Comparison of ENCODE assay signal across 23 cellular contexts in the genomic region with DNA sequence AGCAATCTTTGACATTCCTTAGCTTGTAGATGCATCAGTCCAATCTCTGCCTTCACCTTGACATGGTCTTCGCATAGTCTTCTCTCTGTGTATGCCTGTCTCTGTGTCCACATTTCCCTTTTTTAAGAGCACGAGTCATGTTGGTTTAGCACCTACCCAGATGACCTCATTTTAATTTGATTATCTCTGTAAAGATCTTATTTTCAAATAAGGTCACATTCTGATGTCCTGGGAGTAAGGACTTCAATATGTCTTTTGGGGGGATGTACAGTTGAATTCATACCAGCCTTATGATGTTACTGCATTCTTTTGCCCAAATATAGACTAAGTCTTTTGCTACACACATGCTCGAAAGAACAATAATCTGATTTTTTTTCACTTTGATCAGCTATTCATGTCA. TPM values are rescaled to one million over a fixed set of nuclear protein-coding genes. Genes with fewer than 3 reads are reported as not detected.
A peak's percentile ranks its signal among the peaks of the same experiment; 100 is the strongest.
DNase-seq lines count a peak whose midpoint lies in the region; ATAC-seq and TF ChIP-seq lines count a peak whose summit lies in the region.
"Had no signal": no experiment of that assay in that cellular context is flagged by ENCODE, and none has a peak within 500 bp of the region (broad histone marks: within the 10 kb centered on the region; RNA-seq: fewer than 3 reads in every experiment).

No MANE protein-coding gene starts in this region.

- no peaks in the 10 kb centered on the region for H3K27me3 ChIP-seq in CD4-positive, alpha-beta T cell (ENCODE audit: control insufficient read depth, insufficient read depth, low read length)
- H3K27me3 ChIP-seq in SK-N-SH (ENCODE audit: insufficient read depth) (no peaks in the 10 kb centered on the region), BE2C (no peaks in the 10 kb centered on the region)
- H3K27me3 ChIP-seq: vagina had no signal

- no peak overlapping the region for H3K4me3 Mint-ChIP-seq in CD4-positive, alpha-beta T cell
- H3K4me3 Mint-ChIP-seq: CD4-positive, CD25-positive, alpha-beta regulatory T cell; stimulated activated naive CD8-positive, alpha-beta T cell treated with anti-CD3 and anti-CD28 coated beads, Interleukin-15, Interleukin-2, amounts not matched to agents 100 ng/mL and 50 ng/mL, for 24 hours had no signal

- POLR2A ChIA-PET in CD4-positive, alpha-beta T cell (lab: Charles Lee) = no interaction called here
- POLR2A ChIA-PET in SK-N-SH (lab: Yijun Ruan, JAX) = no interaction called here

- no peaks in the 10 kb centered on the region for H3K9me2 ChIP-seq in SK-N-SH

- H4K20me1 ChIP-seq in SK-N-SH (ENCODE audit: insufficient read depth) = no peaks in the 10 kb centered on the region

- no peak for DNase-seq in CD4-positive, alpha-beta T cell
- peak; percentile 28 for DNase-seq in ELR (ENCODE audit: low read depth)
- DNase-seq in SK-N-SH = no peak
- peak; percentile 19 to 39 for DNase-seq in foreskin fibroblast
- DNase-seq in medulla oblongata (ENCODE audit: extremely low spot score) = no peak
- no peak for DNase-seq in BE2C
- no peak for DNase-seq in coronary artery (ENCODE audit: low spot score)
- DNase-seq: activated CD8-positive, alpha-beta memory T cell treated with anti-CD3 and anti-CD28 coated beads, Interleukin-2, amount 50 U/mL, for 4 hours; aorta; CD4-positive, CD25-positive, alpha-beta regulatory T cell; central memory CD4-positive, alpha-beta T cell; dermis blood vessel endothelial cell; mesenchymal stem cell; NCI-H146; NCI-H2107; sigmoid colon; T-helper 9 cell had no signal

- no peak overlapping the region for H3K27ac Mint-ChIP-seq in CD4-positive, alpha-beta T cell
- H3K27ac Mint-ChIP-seq: activated naive CD4-positive, alpha-beta T cell treated with anti-CD3 and anti-CD28 coated beads, Interleukin-2, amount 50 U/mL, for 72 hours; stimulated activated naive CD8-positive, alpha-beta T cell treated with anti-CD3 and anti-CD28 coated beads, Interleukin-15, Interleukin-2, amounts not matched to agents 100 ng/mL and 50 ng/mL, for 24 hours had no signal

- H3K27me3 Mint-ChIP-seq in CD4-positive, alpha-beta T cell = no peaks in the 10 kb centered on the region
- H3K27me3 Mint-ChIP-seq: CD4-positive, CD25-positive, alpha-beta regulatory T cell had no signal

- H3K4me3 ChIP-seq in SK-N-SH (ENCODE audit: low read depth in 2 of 2, low read length in 1 of 2) = no peak overlapping the region
- no peak overlapping the region for H3K4me3 ChIP-seq in foreskin fibroblast (ENCODE audit: low read depth in 1 of 2, low read length in 2 of 2)
- H3K4me3 ChIP-seq in BE2C (ENCODE audit: low read depth, low read length) = no peak overlapping the region
- no peak overlapping the region for H3K4me3 ChIP-seq in coronary artery
- H3K4me3 ChIP-seq: HAP-1, sigmoid colon, vagina had no signal

- 61% methylated on average over 3 of the region's 3 CpGs for WGBS in SK-N-SH (ENCODE audit: low lambda C conversion rate)

- H3K27ac ChIP-seq in CD4-positive, alpha-beta T cell (ENCODE audit: low read depth, low read length) = no peak overlapping the region
- H3K27ac ChIP-seq in SK-N-SH (ENCODE audit: low read depth in 2 of 2, low read length in 1 of 2) (0 out of 4 replicates have a peak overlapping the region, but pooled peaks of 1 of the 2 experiments have one; percentile 26), coronary artery (no peak overlapping the region)
- H3K27ac ChIP-seq: sigmoid colon, vagina had no signal

- no peak overlapping the region for H2AFZ ChIP-seq in SK-N-SH (ENCODE audit: low read depth)

- H3K79me2 ChIP-seq in SK-N-SH (ENCODE audit: insufficient read depth) = no peaks in the 10 kb centered on the region

- H3K36me3 ChIP-seq in SK-N-SH (replicated peaks in 1 of 2; ENCODE audit: control insufficient read depth in 1 of 2, insufficient read depth in 2 of 2, low read length in 1 of 2) (no peaks in the 10 kb centered on the region), BE2C (no peaks in the 10 kb centered on the region)
- H3K36me3 ChIP-seq: HAP-1, sigmoid colon, vagina had no signal

- H3K4me1 Mint-ChIP-seq in CD4-positive, alpha-beta T cell (ENCODE audit: low read depth) = peaks cover 8% of the 10 kb centered on the region

- no peak overlapping the region for H3K9ac ChIP-seq in SK-N-SH

- CTCF ChIA-PET in CD4-positive, alpha-beta T cell (lab: Charles Lee) = no interaction called here
- CTCF ChIA-PET in SK-N-SH (lab: Yijun Ruan, JAX) = interaction anchor here (0.6 to 1.2 kb wide), 2 partner anchors 26 to 1867 kb away, joined by 3 read pairs; no protein-coding TSS in a partner anchor

- no peak for TF ChIP-seq RAD21 in SK-N-SH (IDR thresholded peaks at IDR 0.05; ENCODE audit: low read length)

- H3K4me1 ChIP-seq in SK-N-SH (ENCODE audit: control insufficient read depth in 1 of 2, insufficient read depth in 2 of 2, low read depth in 1 of 2, low read length in 1 of 2) (peaks cover 3 to 7% of the 10 kb centered on the region in 2 experiments; a peak in 3 of 4 replicates), BE2C (no peaks in the 10 kb centered on the region)
- H3K4me1 ChIP-seq: HAP-1, sigmoid colon, vagina had no signal

- no peak for TF ChIP-seq EP300 in SK-N-SH (IDR thresholded peaks at IDR 0.05; ENCODE audit: borderline replicate concordance in 1 of 2, low read depth in 1 of 2, low read length in 1 of 2)

- no peaks in the 10 kb centered on the region for H3K36me3 Mint-ChIP-seq in CD4-positive, alpha-beta T cell (ENCODE audit: low read depth)
- H3K36me3 Mint-ChIP-seq: activated naive CD4-positive, alpha-beta T cell treated with anti-CD3 and anti-CD28 coated beads, Interleukin-2, amount 50 U/mL, for 72 hours; CD4-positive, CD25-positive, alpha-beta regulatory T cell had no signal

- H3K9me3 Mint-ChIP-seq in CD4-positive, alpha-beta T cell = no peaks in the 10 kb centered on the region
- H3K9me3 Mint-ChIP-seq: activated naive CD4-positive, alpha-beta T cell treated with anti-CD3 and anti-CD28 coated beads, Interleukin-2, amount 50 U/mL, for 72 hours; CD4-positive, CD25-positive, alpha-beta regulatory T cell; stimulated activated naive CD8-positive, alpha-beta T cell treated with anti-CD3 and anti-CD28 coated beads, Interleukin-15, Interleukin-2, amounts not matched to agents 100 ng/mL and 50 ng/mL, for 24 hours had no signal

- H3K4me2 ChIP-seq in SK-N-SH = no peak overlapping the region

- H3K9me3 ChIP-seq in CD4-positive, alpha-beta T cell (ENCODE audit: control insufficient read depth, low read length) = no peaks in the 10 kb centered on the region
- no peaks in the 10 kb centered on the region for H3K9me3 ChIP-seq in SK-N-SH
- no peaks in the 10 kb centered on the region for H3K9me3 ChIP-seq in BE2C
- H3K9me3 ChIP-seq: HAP-1, sigmoid colon, vagina had no signal

- H3F3A ChIP-seq in SK-N-SH (replicated peaks; ENCODE audit: insufficient read depth) = peaks cover 5% of the 10 kb centered on the region

- intact Hi-C loops in CD4-positive, alpha-beta T cell (cut with DNase I, micrococcal nuclease) = no loop called here

- no peak for TF ChIP-seq CTCF in CD4-positive, alpha-beta T cell (IDR thresholded peaks at IDR 0.05)
- TF ChIP-seq CTCF in SK-N-SH (IDR thresholded peaks at IDR 0.05) = no peak
- no peak for TF ChIP-seq CTCF in foreskin fibroblast (IDR thresholded peaks at IDR 0.05; ENCODE audit: low read depth, low read length)
- TF ChIP-seq CTCF in BE2C (IDR thresholded peaks at IDR 0.05; ENCODE audit: low read depth, low read length) = no peak
- no peak for TF ChIP-seq CTCF in coronary artery (IDR thresholded peaks at IDR 0.05)

- peak; percentile 55 for ATAC-seq in CD4-positive, alpha-beta T cell (ENCODE audit: poor library complexity)
- ATAC-seq in HG03025 (IDR thresholded peaks at IDR 0.05; ENCODE audit: low FRiP score, unreplicated experiment) = no peak
- ATAC-seq: left lobe of liver had no signal

TF ChIP-seq in SK-N-SH, 30 proteins besides CTCF, POLR2A, EP300 and RAD21 (continues in another document):
- TF ChIP-seq IRF3 (IDR thresholded peaks at IDR 0.05; ENCODE audit: low read depth, low read length) (no peak), MEF2A (IDR thresholded peaks at IDR 0.05; ENCODE audit: borderline replicate concordance, low read depth) (no peak)
- TF ChIP-seq, protein P1, sequence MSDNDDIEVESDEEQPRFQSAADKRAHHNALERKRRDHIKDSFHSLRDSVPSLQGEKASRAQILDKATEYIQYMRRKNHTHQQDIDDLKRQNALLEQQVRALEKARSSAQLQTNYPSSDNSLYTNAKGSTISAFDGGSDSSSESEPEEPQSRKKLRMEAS (IDR thresholded peaks at IDR 0.05; ENCODE audit: low read depth) = no peak
- TF ChIP-seq, protein P2, sequence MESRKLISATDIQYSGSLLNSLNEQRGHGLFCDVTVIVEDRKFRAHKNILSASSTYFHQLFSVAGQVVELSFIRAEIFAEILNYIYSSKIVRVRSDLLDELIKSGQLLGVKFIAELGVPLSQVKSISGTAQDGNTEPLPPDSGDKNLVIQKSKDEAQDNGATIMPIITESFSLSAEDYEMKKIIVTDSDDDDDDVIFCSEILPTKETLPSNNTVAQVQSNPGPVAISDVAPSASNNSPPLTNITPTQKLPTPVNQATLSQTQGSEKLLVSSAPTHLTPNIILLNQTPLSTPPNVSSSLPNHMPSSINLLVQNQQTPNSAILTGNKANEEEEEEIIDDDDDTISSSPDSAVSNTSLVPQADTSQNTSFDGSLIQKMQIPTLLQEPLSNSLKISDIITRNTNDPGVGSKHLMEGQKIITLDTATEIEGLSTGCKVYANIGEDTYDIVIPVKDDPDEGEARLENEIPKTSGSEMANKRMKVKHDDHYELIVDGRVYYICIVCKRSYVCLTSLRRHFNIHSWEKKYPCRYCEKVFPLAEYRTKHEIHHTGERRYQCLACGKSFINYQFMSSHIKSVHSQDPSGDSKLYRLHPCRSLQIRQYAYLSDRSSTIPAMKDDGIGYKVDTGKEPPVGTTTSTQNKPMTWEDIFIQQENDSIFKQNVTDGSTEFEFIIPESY (IDR thresholded peaks at IDR 0.05; ENCODE audit: borderline replicate concordance, low read depth) = no peak

RNA-seq across cellular contexts. Expression of gene KCTD16, which starts 6.9 kb away (rescaled TPM):
- not detected for total RNA-seq in CD4-positive, alpha-beta T cell
- polyA plus RNA-seq in SK-N-SH (2012; rRNA removed) = 0.03 and 0.08 TPM in 2 replicates
- 0.05 and 0.08 TPM in 2 replicates for polyA plus RNA-seq in SK-N-SH (2012; cell fraction: cytosol; rRNA removed)
- polyA plus RNA-seq in SK-N-SH (2012; cell fraction: nucleus; rRNA removed) = 0.06 and 0.11 TPM in 2 replicates
- polyA plus RNA-seq in BE2C (2012; ENCODE audit: insufficient read depth, insufficient read length, low read depth) = 0.20 TPM
- total RNA-seq: CD4-positive, CD25-positive, alpha-beta regulatory T cell had no signal

RNA-seq across cellular contexts. Expression of gene YIPF5, which starts 7.1 kb away (rescaled TPM):
- total RNA-seq in CD4-positive, alpha-beta T cell = 10 to 100 TPM; 57.6 to 64.8 TPM
- polyA plus RNA-seq in SK-N-SH (2012; rRNA removed) = 36.2 and 61.1 TPM in 2 replicates
- polyA plus RNA-seq in SK-N-SH (2012; cell fraction: cytosol; rRNA removed) = 40.3 and 50.0 TPM in 2 replicates
- 14.7 and 32.1 TPM in 2 replicates for polyA plus RNA-seq in SK-N-SH (2012; cell fraction: nucleus; rRNA removed)
- 22.9 TPM for polyA plus RNA-seq in BE2C (2012; ENCODE audit: insufficient read depth, insufficient read length, low read depth)

Comparison
In these comparisons a context has a peak if more than half of its experiments do, and no peak if none do; other contexts are left out.
1. DNase-seq: peak in ELR (single experiment) and foreskin fibroblast (2 of 2); none in CD4-positive, alpha-beta T cell (0 of 10), SK-N-SH (single experiment), medulla oblongata (single experiment), BE2C (single experiment) and coronary artery (single experiment).